37 cellular contexts compared by ENCODE assay signal in the genomic region with DNA sequence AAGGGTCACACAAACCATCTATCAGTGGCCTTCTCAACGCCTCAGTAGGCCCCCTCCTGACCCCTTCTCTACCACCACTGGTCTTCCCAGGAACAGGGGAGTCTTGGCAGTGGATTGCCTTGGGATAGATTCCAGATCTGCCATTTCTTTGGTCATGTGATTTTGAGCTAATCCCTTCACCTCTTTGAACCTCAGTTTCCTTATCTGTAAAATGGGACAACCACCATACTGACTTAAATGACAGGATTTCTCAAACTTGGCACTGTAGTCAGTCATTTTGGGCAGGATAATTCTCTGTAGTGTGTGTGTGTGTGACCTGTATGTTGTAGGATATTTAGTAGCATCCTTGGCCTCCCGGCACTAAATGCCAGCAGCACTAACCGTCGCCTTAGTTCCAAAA.
"Had no signal": no experiment of that assay in that cellular context is flagged by ENCODE, and none has a peak within 500 bp of the region (broad histone marks: within the 10 kb centered on the region; RNA-seq: fewer than 3 reads in every experiment).

No MANE protein-coding gene starts in this region.

- H3K36me3 ChIP-seq: brain microvascular endothelial cell, breast epithelium had no signal

- H3K27me3 ChIP-seq: body of pancreas had no signal

- H3K9me3 Mint-ChIP-seq: activated CD4-positive, alpha-beta memory T cell treated with anti-CD3 and anti-CD28 coated beads, Interleukin-2, amount 10 ng/mL, durations not matched to agents 7 days and 5 days; activated CD4-positive, alpha-beta T cell treated with anti-CD3 and anti-CD28 coated beads, Interleukin-2, amount 10 ng/mL, durations not matched to agents 7 days and 5 days; activated naive CD4-positive, alpha-beta T cell treated with anti-CD3 and anti-CD28 coated beads, Interleukin-2, amount 10 ng/mL, durations not matched to agents 7 days and 5 days; activated naive CD4-positive, alpha-beta T cell treated with anti-CD3 and anti-CD28 coated beads, Interleukin-2, amount 50 U/mL, for 24 hours; activated naive CD8-positive, alpha-beta T cell treated with anti-CD3 and anti-CD28 coated beads, Interleukin-2, amount 10 ng/mL, durations not matched to agents 7 days and 5 days; activated naive CD8-positive, alpha-beta T cell treated with anti-CD3 and anti-CD28 coated beads, Interleukin-2, amount 50 U/mL, for 24 hours; activated T-cell treated with anti-CD3 and anti-CD28 coated beads, Interleukin-2, amount 50 U/mL, for 24 hours; activated T-helper 2 cell treated with anti-CD3 and anti-CD28 coated beads, Interferon-gamma antibody, Interleukin-2, Interleukin-4, amounts not matched to agents 10 μg/mL and 5 μg/mL and 100 μg/mL, durations not matched to agents 14 hours and 24 hours and 36 hours; T-helper 1 cell treated with Interleukin-12 subunit alpha and Interleukin-12 subunit beta and Interleukin-4 antibody, amounts not matched to agents 30 μg/mL and 1 μg/mL, for 36 hours; T-helper 2 cell treated with Interferon-gamma antibody and Interleukin-4, amounts not matched to agents 5 μg/mL and 100 μg/mL, for 36 hours; WTC11 had no signal

- H3K4me1 ChIP-seq: body of pancreas, breast epithelium had no signal

- H3K27ac Mint-ChIP-seq: activated CD4-positive, alpha-beta memory T cell treated with anti-CD3 and anti-CD28 coated beads, Interleukin-2, amount 10 ng/mL, durations not matched to agents 7 days and 5 days; activated CD4-positive, alpha-beta T cell treated with anti-CD3 and anti-CD28 coated beads for 36 hours; activated CD4-positive, alpha-beta T cell treated with anti-CD3 and anti-CD28 coated beads, Interleukin-2, amount 10 ng/mL, durations not matched to agents 7 days and 5 days; activated CD8-positive, alpha-beta memory T cell treated with anti-CD3 and anti-CD28 coated beads, Interleukin-2, amount 10 ng/mL, durations not matched to agents 7 days and 5 days; activated CD8-positive, alpha-beta T cell treated with anti-CD3 and anti-CD28 coated beads, Interleukin-2, amount 10 ng/mL, durations not matched to agents 7 days and 5 days; activated naive CD4-positive, alpha-beta T cell treated with anti-CD3 and anti-CD28 coated beads, Interleukin-2, amount 10 ng/mL, durations not matched to agents 7 days and 5 days; activated naive CD4-positive, alpha-beta T cell treated with anti-CD3 and anti-CD28 coated beads, Interleukin-2, amount 50 U/mL, for 24 hours; activated naive CD8-positive, alpha-beta T cell; activated naive CD8-positive, alpha-beta T cell treated with anti-CD3 and anti-CD28 coated beads, Interleukin-2, amount 10 ng/mL, durations not matched to agents 7 days and 5 days; activated naive CD8-positive, alpha-beta T cell treated with anti-CD3 and anti-CD28 coated beads, Interleukin-2, amount 50 U/mL, for 24 hours; activated T-cell treated with anti-CD3 and anti-CD28 coated beads, Interleukin-2, amount 50 U/mL, for 24 hours; activated T-helper 2 cell treated with anti-CD3 and anti-CD28 coated beads, Interferon-gamma antibody, Interleukin-2, Interleukin-4, amounts not matched to agents 10 μg/mL and 5 μg/mL and 100 μg/mL, durations not matched to agents 14 hours and 24 hours and 36 hours; T-helper 1 cell treated with Interleukin-12 subunit alpha and Interleukin-12 subunit beta and Interleukin-4 antibody, amounts not matched to agents 30 μg/mL and 1 μg/mL, for 36 hours; T-helper 2 cell treated with Interferon-gamma antibody and Interleukin-4, amounts not matched to agents 5 μg/mL and 100 μg/mL, for 36 hours; WTC11 had no signal

- H3K9me3 ChIP-seq: body of pancreas, breast epithelium had no signal

- H3K27ac ChIP-seq: body of pancreas, brain microvascular endothelial cell, breast epithelium, VCaP had no signal

- H3K4me3 Mint-ChIP-seq: activated CD4-positive, alpha-beta memory T cell treated with anti-CD3 and anti-CD28 coated beads, Interleukin-2, amount 10 ng/mL, durations not matched to agents 7 days and 5 days; activated CD4-positive, alpha-beta T cell treated with anti-CD3 and anti-CD28 coated beads for 36 hours; activated CD4-positive, alpha-beta T cell treated with anti-CD3 and anti-CD28 coated beads, Interleukin-2, amount 10 ng/mL, durations not matched to agents 7 days and 5 days; activated CD8-positive, alpha-beta memory T cell treated with anti-CD3 and anti-CD28 coated beads, Interleukin-2, amount 10 ng/mL, durations not matched to agents 7 days and 5 days; activated CD8-positive, alpha-beta T cell treated with anti-CD3 and anti-CD28 coated beads, Interleukin-2, amount 10 ng/mL, durations not matched to agents 7 days and 5 days; activated naive CD4-positive, alpha-beta T cell treated with anti-CD3 and anti-CD28 coated beads, Interleukin-2, amount 10 ng/mL, durations not matched to agents 7 days and 5 days; activated naive CD4-positive, alpha-beta T cell treated with anti-CD3 and anti-CD28 coated beads, Interleukin-2, amount 50 U/mL, for 24 hours; activated naive CD8-positive, alpha-beta T cell; activated naive CD8-positive, alpha-beta T cell treated with anti-CD3 and anti-CD28 coated beads, Interleukin-2, amount 10 ng/mL, durations not matched to agents 7 days and 5 days; activated naive CD8-positive, alpha-beta T cell treated with anti-CD3 and anti-CD28 coated beads, Interleukin-2, amount 50 U/mL, for 24 hours; activated T-cell treated with anti-CD3 and anti-CD28 coated beads, Interleukin-2, amount 50 U/mL, for 24 hours; T-helper 1 cell treated with Interleukin-12 subunit alpha and Interleukin-12 subunit beta and Interleukin-4 antibody, amounts not matched to agents 30 μg/mL and 1 μg/mL, for 36 hours; T-helper 2 cell treated with Interferon-gamma antibody and Interleukin-4, amounts not matched to agents 5 μg/mL and 100 μg/mL, for 36 hours; WTC11 had no signal

- H3K36me3 Mint-ChIP-seq: activated CD8-positive, alpha-beta memory T cell treated with anti-CD3 and anti-CD28 coated beads, Interleukin-2, amount 10 ng/mL, durations not matched to agents 7 days and 5 days; activated naive CD4-positive, alpha-beta T cell treated with anti-CD3 and anti-CD28 coated beads, Interleukin-2, amount 10 ng/mL, durations not matched to agents 7 days and 5 days; activated naive CD4-positive, alpha-beta T cell treated with anti-CD3 and anti-CD28 coated beads, Interleukin-2, amount 50 U/mL, for 24 hours; activated naive CD8-positive, alpha-beta T cell; activated naive CD8-positive, alpha-beta T cell treated with anti-CD3 and anti-CD28 coated beads, Interleukin-2, amount 10 ng/mL, durations not matched to agents 7 days and 5 days; WTC11 had no signal

- H3K4me1 Mint-ChIP-seq: activated CD4-positive, alpha-beta memory T cell treated with anti-CD3 and anti-CD28 coated beads, Interleukin-2, amount 10 ng/mL, durations not matched to agents 7 days and 5 days; activated CD4-positive, alpha-beta T cell treated with anti-CD3 and anti-CD28 coated beads for 36 hours; activated CD4-positive, alpha-beta T cell treated with anti-CD3 and anti-CD28 coated beads, Interleukin-2, amount 10 ng/mL, durations not matched to agents 7 days and 5 days; activated CD8-positive, alpha-beta memory T cell treated with anti-CD3 and anti-CD28 coated beads, Interleukin-2, amount 10 ng/mL, durations not matched to agents 7 days and 5 days; activated naive CD4-positive, alpha-beta T cell treated with anti-CD3 and anti-CD28 coated beads, Interleukin-2, amount 10 ng/mL, durations not matched to agents 7 days and 5 days; activated naive CD4-positive, alpha-beta T cell treated with anti-CD3 and anti-CD28 coated beads, Interleukin-2, amount 50 U/mL, for 24 hours; activated naive CD8-positive, alpha-beta T cell treated with anti-CD3 and anti-CD28 coated beads, Interleukin-2, amount 10 ng/mL, durations not matched to agents 7 days and 5 days; activated naive CD8-positive, alpha-beta T cell treated with anti-CD3 and anti-CD28 coated beads, Interleukin-2, amount 50 U/mL, for 24 hours had no signal

- ATAC-seq: activated CD4-positive, alpha-beta T cell treated with anti-CD3 and anti-CD28 coated beads for 36 hours; activated CD4-positive, CD25-positive, alpha-beta regulatory T cell treated with anti-CD3 and anti-CD28 coated beads, Interleukin-2, amount 50 U/mL, for 24 hours; activated CD8-positive, alpha-beta memory T cell treated with anti-CD3 and anti-CD28 coated beads, Interleukin-2, amount 10 ng/mL, durations not matched to agents 7 days and 5 days; activated CD8-positive, alpha-beta T cell treated with anti-CD3 and anti-CD28 coated beads, Interleukin-2, amount 10 ng/mL, durations not matched to agents 7 days and 5 days; activated naive CD8-positive, alpha-beta T cell treated with anti-CD3 and anti-CD28 coated beads, Interleukin-2, amount 50 U/mL, for 24 hours; body of pancreas; WTC11 had no signal

- DNase-seq: activated CD4-positive, alpha-beta memory T cell treated with anti-CD3 and anti-CD28 coated beads, Interleukin-2, amount 10 ng/mL, durations not matched to agents 7 days and 5 days; activated CD4-positive, alpha-beta T cell treated with anti-CD3 and anti-CD28 coated beads for 1 hour; activated CD4-positive, alpha-beta T cell treated with anti-CD3 and anti-CD28 coated beads for 36 hours; activated CD4-positive, alpha-beta T cell treated with anti-CD3 and anti-CD28 coated beads for 48 hours; activated CD4-positive, alpha-beta T cell treated with anti-CD3 and anti-CD28 coated beads, Interleukin-2, amount 10 ng/mL, durations not matched to agents 7 days and 5 days; activated CD4-positive, alpha-beta T cell treated with anti-CD3 and anti-CD28 coated beads, Interleukin-2, amount 50 U/mL, for 48 hours; activated CD4-positive, CD25-positive, alpha-beta regulatory T cell; activated CD8-positive, alpha-beta memory T cell treated with anti-CD3 and anti-CD28 coated beads for 24 hours; activated CD8-positive, alpha-beta memory T cell treated with anti-CD3 and anti-CD28 coated beads, Interleukin-2, amount 10 ng/mL, durations not matched to agents 7 days and 5 days; activated CD8-positive, alpha-beta memory T cell treated with anti-CD3 and anti-CD28 coated beads, Interleukin-2, amount 50 U/mL, for 48 hours; activated CD8-positive, alpha-beta T cell treated with anti-CD3 and anti-CD28 coated beads, Interleukin-2, amount 10 ng/mL, durations not matched to agents 7 days and 5 days; activated effector memory CD4-positive, alpha-beta T cell treated with Interleukin-2 at 50 U/mL for 16 hours; activated gamma-delta T cell; activated naive CD4-positive, alpha-beta T cell treated with anti-CD3 and anti-CD28 coated beads, Interleukin-2, amount 10 ng/mL, durations not matched to agents 7 days and 5 days; activated naive CD4-positive, alpha-beta T cell treated with Interleukin-2 at 50 U/mL for 16 hours; activated naive CD8-positive, alpha-beta T cell treated with anti-CD3 and anti-CD28 coated beads, Interleukin-2, amount 10 ng/mL, durations not matched to agents 7 days and 5 days; activated naive CD8-positive, alpha-beta T cell treated with anti-CD3 and anti-CD28 coated beads, Interleukin-2, amount 50 U/mL, for 24 hours; activated T-cell treated with anti-CD3 and anti-CD28 coated beads, Interleukin-2, amount 50 U/mL, for 24 hours; activated T-cell treated with anti-CD3 and anti-CD28 coated beads, Interleukin-2, amount 50 U/mL, for 48 hours; amygdala; anterior cingulate cortex; body of pancreas; brain microvascular endothelial cell; central memory CD4-positive, alpha-beta T cell; T-helper 2 cell; T-helper 9 cell had no signal

- H3K4me3 ChIP-seq: body of pancreas, breast epithelium had no signal

- H3K27me3 Mint-ChIP-seq: activated CD4-positive, alpha-beta T cell treated with anti-CD3 and anti-CD28 coated beads for 36 hours; activated CD4-positive, alpha-beta T cell treated with anti-CD3 and anti-CD28 coated beads, Interleukin-2, amount 10 ng/mL, durations not matched to agents 7 days and 5 days; activated CD8-positive, alpha-beta memory T cell treated with anti-CD3 and anti-CD28 coated beads, Interleukin-2, amount 10 ng/mL, durations not matched to agents 7 days and 5 days; activated T-cell treated with anti-CD3 and anti-CD28 coated beads, Interleukin-2, amount 50 U/mL, for 24 hours had no signal

- FAIRE-seq: astrocyte, TTC549 had no signal
